Comparison of ENCODE assay signal across 21 cellular contexts in the genomic region with DNA sequence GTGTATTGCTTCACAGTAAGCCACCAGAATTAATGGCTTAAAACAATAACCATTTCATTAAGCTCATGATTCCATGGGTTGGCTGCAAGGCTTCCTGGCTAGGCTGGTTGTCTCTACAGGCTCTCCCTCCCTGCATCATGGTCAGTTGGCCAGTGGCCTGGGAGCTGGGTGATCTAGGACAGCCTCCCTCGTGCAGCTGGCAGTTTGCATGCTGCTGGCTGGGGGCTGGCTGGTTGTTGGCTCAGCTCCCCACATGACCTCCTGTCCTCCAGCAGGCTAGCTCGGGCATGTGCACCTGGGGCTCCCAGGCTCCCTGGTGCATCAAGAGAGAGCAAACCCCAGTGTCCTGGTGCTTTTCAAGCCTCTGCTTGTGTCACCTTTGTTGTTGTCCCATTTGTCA. TPM values are rescaled to one million over a fixed set of nuclear protein-coding genes. Genes with fewer than 3 reads are reported as not detected.
DNase-seq lines count a peak whose midpoint lies in the region; ATAC-seq lines count a peak whose summit lies in the region.
"Had no signal": no experiment of that assay in that cellular context is flagged by ENCODE, and none has a peak within 500 bp of the region (broad histone marks: within the 10 kb centered on the region; RNA-seq: fewer than 3 reads in every experiment).

No MANE protein-coding gene starts in this region.

- peaks cover 36% of the 10 kb centered on the region for H3K27me3 Mint-ChIP-seq in T-helper 1 cell treated with Interleukin-12 subunit alpha and Interleukin-12 subunit beta and Interleukin-4 antibody, amounts not matched to agents 30 μg/mL and 1 μg/mL, for 36 hours (ENCODE audit: low read depth)

- H3K9me3 Mint-ChIP-seq in T-helper 1 cell treated with Interleukin-12 subunit alpha and Interleukin-12 subunit beta and Interleukin-4 antibody, amounts not matched to agents 30 μg/mL and 1 μg/mL, for 36 hours = no peaks in the 10 kb centered on the region
- H3K9me3 Mint-ChIP-seq: CD4-positive, alpha-beta memory T cell; central memory CD8-positive, alpha-beta T cell; IgD-negative memory B cell; stimulated activated naive CD8-positive, alpha-beta T cell treated with anti-CD3 and anti-CD28 coated beads, Interleukin-15, Interleukin-2, amounts not matched to agents 100 ng/mL and 50 ng/mL, for 24 hours had no signal

- peak overlapping the region; percentile 13 for H3K27ac ChIP-seq in temporal lobe (ENCODE audit: low read depth, low read length)
- H3K27ac ChIP-seq: upper lobe of right lung had no signal

- DNase-seq in T-helper 1 cell (no peak), RPMI7951 (ENCODE audit: low read depth) (peak; percentile 89), fibroblast of gingiva (ENCODE audit: low read depth) (peak; percentile 58), MV-4-11 (lab: John Stamatoyannopoulos, UW) (no peak)
- no peak for DNase-seq in activated CD4-positive, CD25-positive, alpha-beta regulatory T cell treated with anti-CD3 and anti-CD28 coated beads, Interleukin-2, amount 50 U/mL, for 72 hours
- DNase-seq: activated CD4-positive, alpha-beta T cell treated with anti-CD3 and anti-CD28 coated beads for 48 hours; activated CD8-positive, alpha-beta memory T cell treated with anti-CD3 and anti-CD28 coated beads, Interleukin-2, amount 50 U/mL, for 4 hours; activated gamma-delta T cell; CD4-positive, alpha-beta memory T cell; effector memory CD4-positive, alpha-beta T cell; EL; foreskin melanocyte; midbrain; upper lobe of right lung had no signal

- no peak for ATAC-seq in HG02623 (IDR thresholded peaks at IDR 0.05; ENCODE audit: unreplicated experiment)
- ATAC-seq: upper lobe of right lung had no signal

- H3K27ac Mint-ChIP-seq in T-helper 1 cell treated with Interleukin-12 subunit alpha and Interleukin-12 subunit beta and Interleukin-4 antibody, amounts not matched to agents 30 μg/mL and 1 μg/mL, for 36 hours = peak overlapping the region; percentile 13
- H3K27ac Mint-ChIP-seq: stimulated activated naive CD8-positive, alpha-beta T cell treated with anti-CD3 and anti-CD28 coated beads, Interleukin-15, Interleukin-2, amounts not matched to agents 100 ng/mL and 50 ng/mL, for 24 hours had no signal

- peaks cover 5% of the 10 kb centered on the region for H3K36me3 Mint-ChIP-seq in T-helper 1 cell treated with Interleukin-12 subunit alpha and Interleukin-12 subunit beta and Interleukin-4 antibody, amounts not matched to agents 30 μg/mL and 1 μg/mL, for 36 hours (ENCODE audit: low read depth)
- H3K36me3 Mint-ChIP-seq: CD4-positive, alpha-beta memory T cell; IgD-negative memory B cell had no signal

- H3K4me1 Mint-ChIP-seq in T-helper 1 cell treated with Interleukin-12 subunit alpha and Interleukin-12 subunit beta and Interleukin-4 antibody, amounts not matched to agents 30 μg/mL and 1 μg/mL, for 36 hours (ENCODE audit: low read depth) = peaks cover 41% of the 10 kb centered on the region

- no peak overlapping the region for H3K4me3 Mint-ChIP-seq in T-helper 1 cell treated with Interleukin-12 subunit alpha and Interleukin-12 subunit beta and Interleukin-4 antibody, amounts not matched to agents 30 μg/mL and 1 μg/mL, for 36 hours
- H3K4me3 Mint-ChIP-seq: CD4-positive, alpha-beta memory T cell; central memory CD8-positive, alpha-beta T cell; IgD-negative memory B cell; stimulated activated naive CD8-positive, alpha-beta T cell treated with anti-CD3 and anti-CD28 coated beads, Interleukin-15, Interleukin-2, amounts not matched to agents 100 ng/mL and 50 ng/mL, for 24 hours had no signal

RNA-seq across cellular contexts. Expression of a gene that starts 21.7 kb away (rescaled TPM):
- total RNA-seq in RPMI7951 (2014; rRNA removed; shearing (Covaris generic)) = 24.7 and 25.4 TPM in 2 replicates
- 0.74 TPM for total RNA-seq in temporal lobe
- total RNA-seq: renal cortical epithelial cell had no signal

Comparison
In these comparisons a context has a peak if more than half of its experiments do, and no peak if none do; other contexts are left out.
1. DNase-seq: peak in RPMI7951 (single experiment) and fibroblast of gingiva (single experiment); none in T-helper 1 cell (0 of 5), activated CD4-positive, CD25-positive, alpha-beta regulatory T cell treated with anti-CD3 and anti-CD28 coated beads, Interleukin-2, amount 50 U/mL, for 72 hours (single experiment) and MV-4-11 (single experiment).
2. RNA of a gene that starts 21.7 kb away (total RNA-seq): 24.7 to 25.4 TPM in RPMI7951; 0.74 TPM in temporal lobe (single experiment); every median in the first group is over 10 times any median in the second.